Comparison of ENCODE assay signal across 9 cellular contexts in the genomic region with DNA sequence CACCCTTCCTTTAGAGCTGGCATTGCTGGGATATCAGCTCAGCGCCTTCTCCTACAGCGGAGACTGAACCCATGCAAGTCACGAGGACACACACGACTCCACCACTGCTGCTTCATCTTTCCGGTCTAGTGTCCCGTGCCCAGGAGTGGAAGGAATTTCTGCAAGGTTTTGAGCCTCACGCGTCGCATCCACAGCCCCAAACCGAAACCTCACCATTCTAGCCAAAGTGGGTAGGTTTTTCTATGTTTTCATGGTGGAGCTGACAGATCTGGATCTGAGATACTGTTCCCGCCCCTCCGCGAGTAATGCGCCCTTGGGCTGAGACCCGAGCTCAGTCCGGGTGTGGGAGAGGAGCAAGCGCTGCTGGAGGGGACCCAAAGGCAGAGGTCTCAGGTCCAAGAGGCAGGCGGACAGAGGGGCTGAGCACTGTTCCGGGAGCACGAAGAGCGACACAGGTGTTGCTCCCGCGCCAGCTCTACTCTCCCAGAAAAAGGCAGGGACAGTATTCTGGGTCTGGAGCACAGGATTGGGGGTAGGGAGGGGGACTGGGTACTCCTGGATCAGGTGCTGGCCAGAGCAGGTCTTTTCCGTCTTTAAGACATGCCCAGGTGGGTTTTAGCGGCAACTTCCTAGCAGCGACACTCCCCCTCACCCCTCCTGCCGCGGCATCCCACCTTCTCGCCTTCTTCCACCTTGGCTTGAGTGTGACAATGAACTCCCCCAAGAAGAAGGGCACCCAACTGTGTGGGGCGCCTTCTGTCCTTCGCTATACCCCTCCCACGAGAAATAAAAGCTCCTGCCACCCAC.
DNase-seq lines count a peak whose midpoint lies in the region; ATAC-seq, FAIRE-seq and TF ChIP-seq lines count a peak whose summit lies in the region.
"Had no signal": no experiment of that assay in that cellular context is flagged by ENCODE, and none has a peak within 500 bp of the region (broad histone marks: within the 10 kb centered on the region; RNA-seq: fewer than 3 reads in every experiment).

No MANE protein-coding gene starts in this region.

- H3K27ac Mint-ChIP-seq in stimulated activated effector memory CD8-positive, alpha-beta T cell treated with anti-CD3 and anti-CD28 coated beads, Interleukin-12 subunit alpha, Interleukin-12 subunit beta, amount 100 ng/mL, for 72 hours: no peak overlapping the region

- no peaks in the 10 kb centered on the region for H3K4me1 Mint-ChIP-seq in stimulated activated effector memory CD8-positive, alpha-beta T cell treated with anti-CD3 and anti-CD28 coated beads, Interleukin-12 subunit alpha, Interleukin-12 subunit beta, amount 100 ng/mL, for 72 hours

- no peak overlapping the region for H3K4me3 Mint-ChIP-seq in stimulated activated effector memory CD8-positive, alpha-beta T cell treated with anti-CD3 and anti-CD28 coated beads, Interleukin-12 subunit alpha, Interleukin-12 subunit beta, amount 100 ng/mL, for 72 hours

- ATAC-seq in GM18520 (IDR thresholded peaks at IDR 0.05; ENCODE audit: unreplicated experiment): no peak
- ATAC-seq in stimulated activated effector memory CD8-positive, alpha-beta T cell treated with anti-CD3 and anti-CD28 coated beads, Interleukin-12 subunit alpha, Interleukin-12 subunit beta, amount 100 ng/mL, for 72 hours: no peak
- ATAC-seq: K562 had no signal

- H3K9me3 ChIP-seq in SK-N-MC (ENCODE audit: low read depth, low read length): no peaks in the 10 kb centered on the region

- FAIRE-seq in H54 (lab: Jason Lieb, UNC): no peak
- FAIRE-seq: K562 had no signal

- no peaks in the 10 kb centered on the region for H3K36me3 Mint-ChIP-seq in stimulated activated effector memory CD8-positive, alpha-beta T cell treated with anti-CD3 and anti-CD28 coated beads, Interleukin-12 subunit alpha, Interleukin-12 subunit beta, amount 100 ng/mL, for 72 hours

- DNase-seq in D341Med (ENCODE audit: low spot score) (peak; percentile 46), SK-N-MC (ENCODE audit: low read depth, low spot score) (no peak), glomerular visceral epithelial cell (ENCODE audit: extremely low spot score) (peak; percentile 70), pons (ENCODE audit: low spot score) (peak; percentile 37), H54 (ENCODE audit: insufficient read length, low spot score) (no peak)
- no peak for DNase-seq in stimulated activated effector memory CD8-positive, alpha-beta T cell treated with anti-CD3 and anti-CD28 coated beads, Interleukin-12 subunit alpha, Interleukin-12 subunit beta, amount 100 ng/mL, for 72 hours (ENCODE audit: low spot score in 2 of 2)
- DNase-seq in activated T-cell treated with anti-CD3 and anti-CD28 coated beads, Interleukin-2, amount 50 U/mL, for 1 hour: no peak

- H3K9ac ChIP-seq in SK-N-MC (ENCODE audit: insufficient read length): no peak overlapping the region

- no peaks in the 10 kb centered on the region for H3K36me3 ChIP-seq in SK-N-MC (ENCODE audit: insufficient read depth, low read length)

- peak overlapping the region; percentile 80 for H3K4me3 ChIP-seq in SK-N-MC
- H3K4me3 ChIP-seq: K562 had no signal

- no peak overlapping the region for H3K27ac ChIP-seq in SK-N-MC

- H3K9me3 Mint-ChIP-seq in stimulated activated effector memory CD8-positive, alpha-beta T cell treated with anti-CD3 and anti-CD28 coated beads, Interleukin-12 subunit alpha, Interleukin-12 subunit beta, amount 100 ng/mL, for 72 hours: peaks cover 18% of the 10 kb centered on the region

- TF ChIP-seq POLR2A in H54 (IDR thresholded peaks at IDR 0.05; ENCODE audit: low read depth, low read length): no peak

Comparison
In these comparisons a context has a peak if more than half of its experiments do, and no peak if none do; other contexts are left out.
1. DNase-seq: peak in D341Med (single experiment), glomerular visceral epithelial cell (single experiment) and pons (single experiment); none in SK-N-MC (single experiment), stimulated activated effector memory CD8-positive, alpha-beta T cell treated with anti-CD3 and anti-CD28 coated beads, Interleukin-12 subunit alpha, Interleukin-12 subunit beta, amount 100 ng/mL, for 72 hours (0 of 2), H54 (single experiment) and activated T-cell treated with anti-CD3 and anti-CD28 coated beads, Interleukin-2, amount 50 U/mL, for 1 hour (single experiment).